18 cellular contexts compared by ENCODE assay signal in the genomic region with DNA sequence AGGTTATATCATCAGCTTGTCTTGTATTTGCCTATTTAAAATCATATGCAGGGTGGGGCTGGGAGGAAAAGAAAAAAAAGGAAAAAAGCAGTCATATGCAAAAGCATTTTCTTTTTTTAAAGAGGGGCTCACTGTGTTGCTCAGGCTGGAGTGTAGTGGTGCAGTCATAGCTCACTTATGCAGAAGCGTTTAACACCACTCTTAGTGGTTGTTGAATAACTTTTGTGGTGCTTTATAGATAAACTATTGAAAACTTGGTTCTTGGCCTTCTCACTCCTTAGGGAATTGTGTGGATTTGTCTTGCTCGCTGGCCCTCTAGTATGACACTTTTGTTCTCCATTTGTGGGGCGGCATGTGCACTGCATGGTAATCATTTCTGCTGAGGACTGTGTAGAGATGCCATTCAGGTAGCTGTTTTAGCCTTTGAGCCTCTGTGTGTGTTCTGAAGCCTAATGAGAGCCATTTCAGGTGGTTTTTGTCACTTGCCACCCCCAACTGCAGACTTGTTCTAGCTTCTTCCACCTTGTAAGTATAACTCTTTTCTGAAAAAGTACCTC.
DNase-seq lines count a peak whose midpoint lies in the region; ATAC-seq and TF ChIP-seq lines count a peak whose summit lies in the region.
"Had no signal": no experiment of that assay in that cellular context is flagged by ENCODE, and none has a peak within 500 bp of the region (broad histone marks: within the 10 kb centered on the region; RNA-seq: fewer than 3 reads in every experiment).

No MANE protein-coding gene starts in this region.

- H3K4me1 ChIP-seq in left ventricle myocardium inferior (peaks cover 56% of the 10 kb centered on the region), thoracic aorta (ENCODE audit: control insufficient read depth in 1 of 2, low read depth in 2 of 2) (peaks cover 24 to 46% of the 10 kb centered on the region in 2 donors)

- peak overlapping the region; percentile 86 for H3K27ac ChIP-seq in left ventricle myocardium inferior (replicated peaks)
- H3K27ac ChIP-seq in thoracic aorta: peak overlapping the region; percentile 25 to 84

- H3K36me3 ChIP-seq in left ventricle myocardium inferior (peaks cover 68% of the 10 kb centered on the region), thoracic aorta (peaks cover 28% of the 10 kb centered on the region)

- H3K4me3 ChIP-seq in left ventricle myocardium inferior (no peak overlapping the region), epithelial cell of proximal tubule (ENCODE audit: low read depth, low read length) (no peak overlapping the region), thoracic aorta (no peak overlapping the region)
- H3K4me3 ChIP-seq: HAP-1 had no signal

- in situ Hi-C loops in GM13977 (cut with MboI; ENCODE audit: low pct_unique_long_range_greater_than_20kb, low sequenced_read_pairs, unreplicated experiment): no loop called here

- H3K9me3 ChIP-seq in left ventricle myocardium inferior (replicated peaks) (no peaks in the 10 kb centered on the region), thoracic aorta (no peaks in the 10 kb centered on the region)
- H3K9me3 ChIP-seq: HAP-1 had no signal

- H3K4me1 Mint-ChIP-seq in nephron progenitor cell: no peaks in the 10 kb centered on the region
- H3K4me1 Mint-ChIP-seq: IgD-negative memory B cell had no signal

- H3K27me3 Mint-ChIP-seq in nephron progenitor cell (ENCODE audit: low read depth, poor library complexity): peaks cover 3% of the 10 kb centered on the region
- H3K27me3 Mint-ChIP-seq: IgD-negative memory B cell had no signal

- no peak for TF ChIP-seq CTCF in left ventricle myocardium inferior (IDR thresholded peaks at IDR 0.05; ENCODE audit: borderline replicate concordance)
- no peak for TF ChIP-seq CTCF in epithelial cell of proximal tubule (conservative IDR thresholded peaks at IDR 0.05; ENCODE audit: low read depth, low read length)
- TF ChIP-seq CTCF in nephron progenitor cell (IDR thresholded peaks at IDR 0.05): no peak
- TF ChIP-seq CTCF in thoracic aorta (IDR thresholded peaks at IDR 0.05): no peak
- no peak for TF ChIP-seq CTCF in GM13977 (IDR thresholded peaks at IDR 0.05; ENCODE audit: extremely low read depth, insufficient read depth, missing control alignments)

- intact Hi-C loops in left ventricle myocardium inferior (cut with micrococcal nuclease) (no loop called here), Right ventricle myocardium inferior (cut with DNase I) (loop anchor here (5.0 kb wide), 1 partner anchor 36 kb away; no protein-coding TSS in a partner anchor)

- ATAC-seq in Right ventricle myocardium inferior (no peak), thoracic aorta (ENCODE audit: insufficient number of reproducible peaks, low FRiP score, low read depth) (no peak)

- DNase-seq in left ventricle myocardium inferior (no peak), Right ventricle myocardium inferior (ENCODE audit: missing footprints) (no peak), epithelial cell of proximal tubule (ENCODE audit: low read depth) (peak; percentile 38), nephron progenitor cell (no peak), thoracic aorta (ENCODE audit: low spot score) (no peak), GM13977 (ENCODE audit: low spot score) (no peak), NCI-H2107 treated with DMSO at 0.1 percent for 48 hours (lab: John Stamatoyannopoulos, UW; ENCODE audit: unreplicated experiment) (no peak), SK-N-DZ (ENCODE audit: low spot score) (no peak)
- DNase-seq: 8988T, C1 segment of cervical spinal cord, DMS 273 treated with DMSO at 0.1 percent for 48 hours, MV-4-11, NCI-H1417 treated with DMSO at 0.1 percent for 48 hours, NCI-H2081 treated with DMSO at 0.1 percent for 48 hours, NCI-H2227 treated with DMSO at 0.1 percent for 48 hours, NCI-H526 had no signal

- H3K36me3 Mint-ChIP-seq in nephron progenitor cell (ENCODE audit: low read depth): peaks cover 53% of the 10 kb centered on the region

- H3K27ac Mint-ChIP-seq in nephron progenitor cell: peak overlapping the region; percentile 20

- H3K27me3 ChIP-seq in left ventricle myocardium inferior (ENCODE audit: low read depth) (no peaks in the 10 kb centered on the region), thoracic aorta (replicated peaks; ENCODE audit: insufficient read depth) (no peaks in the 10 kb centered on the region)

- H3K4me3 Mint-ChIP-seq in nephron progenitor cell: no peak overlapping the region
- H3K4me3 Mint-ChIP-seq: IgD-negative memory B cell had no signal

- no peaks in the 10 kb centered on the region for H3K9me3 Mint-ChIP-seq in nephron progenitor cell
- H3K9me3 Mint-ChIP-seq: IgD-negative memory B cell had no signal
